Comparison of ENCODE assay signal across 8 cellular contexts in genomic region chr5:137753227-137753985, GRCh38.
DNase-seq lines count a peak whose midpoint lies in the region; ATAC-seq and TF ChIP-seq lines count a peak whose summit lies in the region.

No MANE protein-coding gene starts in this region.

- TF ChIP-seq CTCF in WI38 (IDR thresholded peaks at IDR 0.05; ENCODE audit: low read depth, low read length): no peak

- peak; percentile 38 for DNase-seq in central memory CD4-positive, alpha-beta T cell
- DNase-seq in left kidney (ENCODE audit: low read depth, low spot score): peak; percentile 55
- peak; percentile 35 to 43 for DNase-seq in stimulated activated CD4-positive, alpha-beta T cell treated with anti-CD3 and anti-CD28 coated beads, Interleukin-4, amount 100 ng/mL, for 4 hours
- DNase-seq in COR-L47 (lab: John Stamatoyannopoulos, UW): no peak
- DNase-seq in T1000 (lab: John Stamatoyannopoulos, UW): no peak

- ATAC-seq in GM18511 (IDR thresholded peaks at IDR 0.05; ENCODE audit: unreplicated experiment): peak; percentile 4
- ATAC-seq in HG03066 (IDR thresholded peaks at IDR 0.05; ENCODE audit: low read depth, unreplicated experiment): peak; percentile 8

- peak overlapping the region; percentile 97 for H3K4me3 ChIP-seq in WI38 (ENCODE audit: low read depth, low read length)

Comparison
In these comparisons a context has a peak if more than half of its experiments do, and no peak if none do; other contexts are left out.
1. DNase-seq: peak in central memory CD4-positive, alpha-beta T cell (single experiment), left kidney (single experiment) and stimulated activated CD4-positive, alpha-beta T cell treated with anti-CD3 and anti-CD28 coated beads, Interleukin-4, amount 100 ng/mL, for 4 hours (2 of 2); none in COR-L47 (single experiment) and T1000 (single experiment).